In genomic region chr7:117183729-117184128, GRCh38 we compare ENCODE assay signal across 27 cellular contexts.
"Had no signal": no experiment of that assay in that cellular context is flagged by ENCODE, and none has a peak within 500 bp of the region (broad histone marks: within the 10 kb centered on the region; RNA-seq: fewer than 3 reads in every experiment).

No MANE protein-coding gene starts in this region.

- H3K9me3 ChIP-seq: left lung, lower lobe of right lung, pancreas, prostate gland, sigmoid colon, spleen, suprapubic skin, thoracic aorta, tibial artery, upper lobe of right lung had no signal

- H3K27ac Mint-ChIP-seq: naive B cell; natural killer cell treated with Interleukin-12 subunit alpha and Interleukin-12 subunit beta and Interleukin-15 and Interleukin-18, amount 100 ng/mL, for 72 hours; stimulated activated effector memory CD8-positive, alpha-beta T cell treated with anti-CD3 and anti-CD28 coated beads, Interleukin-12 subunit alpha, Interleukin-12 subunit beta, amount 100 ng/mL, for 72 hours; stimulated activated naive CD8-positive, alpha-beta T cell treated with anti-CD3 and anti-CD28 coated beads, Interleukin-15, Interleukin-2, amounts not matched to agents 100 ng/mL and 50 ng/mL, for 24 hours had no signal

- H3K27me3 Mint-ChIP-seq: naive B cell; natural killer cell treated with Interleukin-12 subunit alpha and Interleukin-12 subunit beta and Interleukin-15 and Interleukin-18, amount 100 ng/mL, for 72 hours; stimulated activated naive CD8-positive, alpha-beta T cell treated with anti-CD3 and anti-CD28 coated beads, Interleukin-15, Interleukin-2, amounts not matched to agents 100 ng/mL and 50 ng/mL, for 24 hours had no signal

- ATAC-seq: left colon; left lung; lower lobe of right lung; natural killer cell treated with Interleukin-12 subunit alpha and Interleukin-12 subunit beta and Interleukin-15 and Interleukin-18, amount 100 ng/mL, for 72 hours; pancreas; stimulated activated effector memory CD8-positive, alpha-beta T cell treated with anti-CD3 and anti-CD28 coated beads, Interleukin-12 subunit alpha, Interleukin-12 subunit beta, amount 100 ng/mL, for 72 hours; upper lobe of right lung had no signal

- FAIRE-seq: kidney, pancreas, small intestine, urothelium cell line had no signal

- H3K4me3 Mint-ChIP-seq: naive B cell; natural killer cell treated with Interleukin-12 subunit alpha and Interleukin-12 subunit beta and Interleukin-15 and Interleukin-18, amount 100 ng/mL, for 72 hours; stimulated activated effector memory CD8-positive, alpha-beta T cell treated with anti-CD3 and anti-CD28 coated beads, Interleukin-12 subunit alpha, Interleukin-12 subunit beta, amount 100 ng/mL, for 72 hours; stimulated activated naive CD8-positive, alpha-beta T cell treated with anti-CD3 and anti-CD28 coated beads, Interleukin-15, Interleukin-2, amounts not matched to agents 100 ng/mL and 50 ng/mL, for 24 hours had no signal

- H3K4me1 Mint-ChIP-seq: naive B cell; stimulated activated effector memory CD8-positive, alpha-beta T cell treated with anti-CD3 and anti-CD28 coated beads, Interleukin-12 subunit alpha, Interleukin-12 subunit beta, amount 100 ng/mL, for 72 hours had no signal

- H3K9me3 Mint-ChIP-seq: natural killer cell treated with Interleukin-12 subunit alpha and Interleukin-12 subunit beta and Interleukin-15 and Interleukin-18, amount 100 ng/mL, for 72 hours; stimulated activated effector memory CD8-positive, alpha-beta T cell treated with anti-CD3 and anti-CD28 coated beads, Interleukin-12 subunit alpha, Interleukin-12 subunit beta, amount 100 ng/mL, for 72 hours had no signal

- H3K27ac ChIP-seq: left lung, lower lobe of right lung, pancreas, prostate gland, sigmoid colon, spleen, suprapubic skin, thoracic aorta, tibial artery, upper lobe of right lung had no signal

- DNase-seq: hippocampal formation; kidney; left colon; left lung; lower lobe of right lung; mammary epithelial cell; mesenchymal stem cell; naive B cell; pancreas; posterior cingulate gyrus; retina; right cardiac atrium; sigmoid colon; small intestine; spleen; stimulated activated CD4-positive, alpha-beta T cell treated with anti-CD3 and anti-CD28 coated beads, Interleukin-4, amount 100 ng/mL, for 24 hours; stimulated activated naive CD4-positive, alpha-beta T cell; tibial artery; trophoblast cell; upper lobe of right lung had no signal

- H3K36me3 ChIP-seq: lower lobe of right lung, pancreas, prostate gland, sigmoid colon, spleen, suprapubic skin, thoracic aorta, upper lobe of right lung had no signal

- H3K4me3 ChIP-seq: left lung, lower lobe of right lung, pancreas, prostate gland, sigmoid colon, spleen, suprapubic skin, thoracic aorta, tibial artery, upper lobe of right lung had no signal

- H3K36me3 Mint-ChIP-seq: naive B cell; natural killer cell treated with Interleukin-12 subunit alpha and Interleukin-12 subunit beta and Interleukin-15 and Interleukin-18, amount 100 ng/mL, for 72 hours; stimulated activated effector memory CD8-positive, alpha-beta T cell treated with anti-CD3 and anti-CD28 coated beads, Interleukin-12 subunit alpha, Interleukin-12 subunit beta, amount 100 ng/mL, for 72 hours had no signal

- H3K27me3 ChIP-seq: left lung, pancreas, sigmoid colon, spleen, suprapubic skin, tibial artery, upper lobe of right lung had no signal

- H3K4me1 ChIP-seq: left lung, lower lobe of right lung, pancreas, prostate gland, sigmoid colon, spleen, suprapubic skin, upper lobe of right lung had no signal
